Comparison of ENCODE assay signal across 9 cellular contexts in genomic region chr7:55140221-55140980, GRCh38.
A peak's percentile ranks its signal among the peaks of the same experiment; 100 is the strongest.
DNase-seq lines count a peak whose midpoint lies in the region; ATAC-seq, FAIRE-seq and TF ChIP-seq lines count a peak whose summit lies in the region.
"Had no signal": no experiment of that assay in that cellular context is flagged by ENCODE, and none has a peak within 500 bp of the region (broad histone marks: within the 10 kb centered on the region; RNA-seq: fewer than 3 reads in every experiment).

No MANE protein-coding gene starts in this region.

- no peak overlapping the region for H3K27ac Mint-ChIP-seq in Caco-2 (ENCODE audit: unreplicated experiment)
- H3K27ac Mint-ChIP-seq in mesothelial cell of epicardium: no peak overlapping the region

- in situ Hi-C loops in gastrocnemius medialis (cut with MboI; ENCODE audit: low sequenced_read_pairs in 4 of 4): no loop called here

- peaks cover 24% of the 10 kb centered on the region for H3K36me3 ChIP-seq in bronchial epithelial cell (ENCODE audit: control insufficient read depth, insufficient read depth, low read length)
- peaks cover 0 to 16% of the 10 kb centered on the region in 2 donors for H3K36me3 ChIP-seq in gastrocnemius medialis
- H3K36me3 ChIP-seq in Caco-2 (ENCODE audit: control insufficient read depth, insufficient read depth, low read length): peaks cover 3% of the 10 kb centered on the region; the same call in 1 of the 2 replicates
- H3K36me3 ChIP-seq: BLaER1 had no signal

- H3K9me3 ChIP-seq in gastrocnemius medialis (no peaks in the 10 kb centered on the region), Caco-2 (no peaks in the 10 kb centered on the region)

- intact Hi-C loops in gastrocnemius medialis (cut with DNase I; ENCODE audit: low total_unique reads) (loop anchor here (2.0 kb wide), 1 partner anchor 228 kb away; no protein-coding TSS in a partner anchor), Caco-2 (cut with micrococcal nuclease; ENCODE audit: unreplicated experiment) (loop anchor here (5.0 kb wide), 1 partner anchor 68 kb away; no protein-coding TSS in a partner anchor)

- peak; percentile 89 for ATAC-seq in HG03045 (IDR thresholded peaks at IDR 0.05; ENCODE audit: unreplicated experiment)
- peak; percentile 70 to 73 for ATAC-seq in gastrocnemius medialis

- H3K27me3 Mint-ChIP-seq in Caco-2 (ENCODE audit: insufficient read depth, unreplicated experiment) (no peaks in the 10 kb centered on the region), mesothelial cell of epicardium (ENCODE audit: low read depth) (no peaks in the 10 kb centered on the region)

- DNase-seq in NCI-H345 (lab: John Stamatoyannopoulos, UW) (peak; percentile 87), NCI-H345 treated with DMSO at 0.1 percent for 48 hours (lab: John Stamatoyannopoulos, UW; ENCODE audit: unreplicated experiment) (no peak), bronchial epithelial cell (ENCODE audit: low read depth) (peak; percentile 89), gastrocnemius medialis (peak; percentile 44 to 60), Caco-2 (no peak), mesothelial cell of epicardium (ENCODE audit: low spot score in 2 of 2, unreplicated experiment in 2 of 2) (no peak), SHP77 (lab: John Stamatoyannopoulos, UW) (no peak)

- TF ChIP-seq POLR2A in gastrocnemius medialis (IDR thresholded peaks at IDR 0.05): no peak

- H3K27me3 ChIP-seq in bronchial epithelial cell (ENCODE audit: control insufficient read depth, insufficient read depth, low read length) (no peaks in the 10 kb centered on the region), gastrocnemius medialis (no peaks in the 10 kb centered on the region), Caco-2 (replicated peaks; ENCODE audit: control insufficient read depth, insufficient read depth, low read length) (no peaks in the 10 kb centered on the region)
- H3K27me3 ChIP-seq: BLaER1 had no signal

- H3K4me3 ChIP-seq in bronchial epithelial cell (ENCODE audit: low read depth, low read length) (no peak overlapping the region), gastrocnemius medialis (no peak overlapping the region), Caco-2 (ENCODE audit: low read depth, low read length) (no peak overlapping the region)
- H3K4me3 ChIP-seq: BLaER1 had no signal

- TF ChIP-seq CTCF in bronchial epithelial cell (IDR thresholded peaks at IDR 0.05; ENCODE audit: insufficient read depth, low read length, severe bottlenecking): no peak
- TF ChIP-seq CTCF in gastrocnemius medialis (IDR thresholded peaks at IDR 0.05 in 4 of 5, conservative IDR thresholded peaks at IDR 0.05 in 1 of 5): no peak
- no peak for TF ChIP-seq CTCF in Caco-2 (IDR thresholded peaks at IDR 0.05; ENCODE audit: insufficient read depth in 1 of 2, low read depth in 1 of 2, low read length in 1 of 2, severe bottlenecking in 1 of 2, unreplicated experiment in 1 of 2)
- TF ChIP-seq CTCF in mesothelial cell of epicardium (IDR thresholded peaks at IDR 0.05; ENCODE audit: unreplicated experiment): no peak

- H3K4me1 ChIP-seq in gastrocnemius medialis: peaks cover 6 to 11% of the 10 kb centered on the region in 2 donors
- no peaks in the 10 kb centered on the region; the same call in 1 of the 2 replicates for H3K4me1 ChIP-seq in Caco-2
- H3K4me1 ChIP-seq: BLaER1 had no signal

- H3K9me3 Mint-ChIP-seq in Caco-2 (ENCODE audit: unreplicated experiment) (no peaks in the 10 kb centered on the region), mesothelial cell of epicardium (no peaks in the 10 kb centered on the region)

- H3K4me1 Mint-ChIP-seq in Caco-2 (ENCODE audit: low read depth, unreplicated experiment): no peaks in the 10 kb centered on the region
- H3K4me1 Mint-ChIP-seq in mesothelial cell of epicardium: peaks cover 3% of the 10 kb centered on the region

- peak overlapping the region; percentile 9 to 47 (median 44) for H3K27ac ChIP-seq in gastrocnemius medialis
- H3K27ac ChIP-seq: BLaER1 had no signal

- BruUV-seq in Caco-2 (replicated peaks; lab: Mats Ljungman, UMichigan): no TSS peak

- FAIRE-seq in bronchial epithelial cell (lab: Jason Lieb, UNC): peak; percentile 52

- CTCF ChIA-PET in Caco-2 (lab: Charles Lee): no interaction called here

- POLR2A ChIA-PET in Caco-2 (lab: Charles Lee): no interaction called here

- H3K36me3 Mint-ChIP-seq in Caco-2 (ENCODE audit: insufficient read depth, unreplicated experiment) (peaks cover 18% of the 10 kb centered on the region), mesothelial cell of epicardium (no peaks in the 10 kb centered on the region)

- no peak overlapping the region for H3K4me3 Mint-ChIP-seq in Caco-2 (ENCODE audit: unreplicated experiment)
- H3K4me3 Mint-ChIP-seq in mesothelial cell of epicardium: no peak overlapping the region

Comparison
In these comparisons a context has a peak if more than half of its experiments do, and no peak if none do; other contexts are left out.
1. DNase-seq: peak in NCI-H345 (single experiment), bronchial epithelial cell (single experiment) and gastrocnemius medialis (2 of 2); none in NCI-H345 treated with DMSO at 0.1 percent for 48 hours (single experiment), Caco-2 (0 of 2), mesothelial cell of epicardium (0 of 2) and SHP77 (0 of 2).